Comparison of ENCODE assay signal across 12 cellular contexts in the genomic region with DNA sequence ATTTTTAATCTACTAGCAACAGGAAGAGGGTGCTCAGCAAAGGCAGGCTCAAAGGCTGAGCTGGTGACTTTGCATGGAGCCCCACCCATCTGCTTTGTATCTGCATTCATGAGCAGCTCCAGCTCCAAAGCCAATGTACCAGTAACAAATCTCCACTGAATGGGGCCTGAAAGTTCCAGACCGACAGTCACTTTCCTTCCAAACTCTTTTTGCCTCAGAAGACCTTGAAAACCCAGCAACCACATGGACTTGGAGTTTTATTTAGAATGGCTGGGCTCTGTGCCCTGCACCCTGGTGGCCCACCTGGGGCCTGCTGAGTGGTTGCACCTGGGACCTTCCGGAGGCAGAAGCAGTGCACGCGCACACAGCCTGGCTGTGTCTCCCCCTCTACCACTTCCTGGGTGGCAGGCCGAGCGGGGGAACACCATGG.
DNase-seq lines count a peak whose midpoint lies in the region; ATAC-seq and TF ChIP-seq lines count a peak whose summit lies in the region.
"Had no signal": no experiment of that assay in that cellular context is flagged by ENCODE, and none has a peak within 500 bp of the region (broad histone marks: within the 10 kb centered on the region; RNA-seq: fewer than 3 reads in every experiment).

No MANE protein-coding gene starts in this region.

- ATAC-seq in CD4-positive, alpha-beta T cell (ENCODE audit: poor library complexity), result peak; percentile 87
- ATAC-seq in activated T-cell treated with anti-CD3 and anti-CD28 coated beads, Interleukin-2, amount 50 U/mL, for 4 hours, result peak; percentile 56 to 80
- ATAC-seq in HG02970 (IDR thresholded peaks at IDR 0.05; ENCODE audit: low FRiP score, unreplicated experiment), result no peak
- ATAC-seq: stimulated activated effector memory CD8-positive, alpha-beta T cell treated with anti-CD3 and anti-CD28 coated beads, Interleukin-12 subunit alpha, Interleukin-12 subunit beta, amount 100 ng/mL, for 72 hours had no signal

- intact Hi-C loops in CD4-positive, alpha-beta T cell (cut with DNase I, micrococcal nuclease), result loop anchor here (5.0 to 10.0 kb wide), 2 partner anchors 114 to 117 kb away; no protein-coding TSS in a partner anchor

- peak in 9 of 10 experiments; percentile 18 to 44 (median 30) for DNase-seq in CD4-positive, alpha-beta T cell
- DNase-seq in activated T-cell treated with anti-CD3 and anti-CD28 coated beads, Interleukin-2, amount 50 U/mL, for 4 hours, result peak; percentile 9
- peak; percentile 24 for DNase-seq in globus pallidus (ENCODE audit: low spot score)
- no peak for DNase-seq in NCI-H1417 (lab: John Stamatoyannopoulos, UW)
- DNase-seq in COR-L47 (lab: John Stamatoyannopoulos, UW), result no peak
- DNase-seq in GM19240 (ENCODE audit: insufficient read length, low spot score), result no peak
- DNase-seq: GF-D8, NCI-H1417 treated with DMSO at 0.1 percent for 48 hours, Right ventricle myocardium superior had no signal

- H3K27ac Mint-ChIP-seq in CD4-positive, alpha-beta T cell, result peak overlapping the region; percentile 93
- H3K27ac Mint-ChIP-seq: stimulated activated effector memory CD8-positive, alpha-beta T cell treated with anti-CD3 and anti-CD28 coated beads, Interleukin-12 subunit alpha, Interleukin-12 subunit beta, amount 100 ng/mL, for 72 hours had no signal

- H3K27ac ChIP-seq in CD4-positive, alpha-beta T cell (ENCODE audit: low read depth, low read length), result peak overlapping the region; percentile 32
- H3K27ac ChIP-seq in KOPT-K1 (ENCODE audit: low read depth, low read length, poor library complexity, severe bottlenecking), result peak overlapping the region; percentile 60

- H3K36me3 Mint-ChIP-seq in CD4-positive, alpha-beta T cell (ENCODE audit: low read depth), result peaks cover 6% of the 10 kb centered on the region
- H3K36me3 Mint-ChIP-seq in activated T-cell treated with anti-CD3 and anti-CD28 coated beads, Interleukin-2, amount 50 U/mL, for 4 hours (ENCODE audit: insufficient read depth), result peaks cover 4% of the 10 kb centered on the region
- H3K36me3 Mint-ChIP-seq: stimulated activated effector memory CD8-positive, alpha-beta T cell treated with anti-CD3 and anti-CD28 coated beads, Interleukin-12 subunit alpha, Interleukin-12 subunit beta, amount 100 ng/mL, for 72 hours had no signal

- H3K4me1 Mint-ChIP-seq in CD4-positive, alpha-beta T cell (ENCODE audit: low read depth), result peaks cover 31% of the 10 kb centered on the region
- peaks cover 24% of the 10 kb centered on the region for H3K4me1 Mint-ChIP-seq in activated T-cell treated with anti-CD3 and anti-CD28 coated beads, Interleukin-2, amount 50 U/mL, for 4 hours (ENCODE audit: low read depth)

- peaks cover 15% of the 10 kb centered on the region for H3K9me3 Mint-ChIP-seq in CD4-positive, alpha-beta T cell
- H3K9me3 Mint-ChIP-seq in activated T-cell treated with anti-CD3 and anti-CD28 coated beads, Interleukin-2, amount 50 U/mL, for 4 hours, result peaks cover 17% of the 10 kb centered on the region

- H3K27me3 Mint-ChIP-seq in CD4-positive, alpha-beta T cell, result no peaks in the 10 kb centered on the region
- peaks cover 2% of the 10 kb centered on the region for H3K27me3 Mint-ChIP-seq in activated T-cell treated with anti-CD3 and anti-CD28 coated beads, Interleukin-2, amount 50 U/mL, for 4 hours (ENCODE audit: low read depth)

- POLR2A ChIA-PET in CD4-positive, alpha-beta T cell (lab: Charles Lee), result interaction anchor here (0.5 to 1.3 kb wide), 8 partner anchors 13 to 222 kb away, joined by 3 to 5 read pairs (median 3); no protein-coding TSS in a partner anchor

- no peak for TF ChIP-seq CTCF in CD4-positive, alpha-beta T cell (IDR thresholded peaks at IDR 0.05)

- H3K36me3 ChIP-seq in KOPT-K1 (ENCODE audit: insufficient read depth, low read length), result no peaks in the 10 kb centered on the region

- H3K4me3 Mint-ChIP-seq in CD4-positive, alpha-beta T cell, result peak overlapping the region; percentile 62
- H3K4me3 Mint-ChIP-seq in activated T-cell treated with anti-CD3 and anti-CD28 coated beads, Interleukin-2, amount 50 U/mL, for 4 hours, result no peak overlapping the region
- H3K4me3 Mint-ChIP-seq: stimulated activated effector memory CD8-positive, alpha-beta T cell treated with anti-CD3 and anti-CD28 coated beads, Interleukin-12 subunit alpha, Interleukin-12 subunit beta, amount 100 ng/mL, for 72 hours had no signal

- CTCF ChIA-PET in CD4-positive, alpha-beta T cell (lab: Charles Lee), result interaction anchor here (0.7 kb wide), 1 partner anchor 440 kb away, joined by 5 read pairs; no protein-coding TSS in a partner anchor

- H3K9me3 ChIP-seq in CD4-positive, alpha-beta T cell (ENCODE audit: control insufficient read depth, low read length), result peaks cover 3% of the 10 kb centered on the region
- peaks cover 18% of the 10 kb centered on the region for H3K9me3 ChIP-seq in KOPT-K1 (ENCODE audit: insufficient read depth, low read length, poor library complexity, severe bottlenecking)

- no peaks in the 10 kb centered on the region for H3K27me3 ChIP-seq in CD4-positive, alpha-beta T cell (ENCODE audit: control insufficient read depth, insufficient read depth, low read length)

Comparison
In these comparisons a context has a peak if more than half of its experiments do, and no peak if none do; other contexts are left out.
1. DNase-seq: peak in CD4-positive, alpha-beta T cell (9 of 10), activated T-cell treated with anti-CD3 and anti-CD28 coated beads, Interleukin-2, amount 50 U/mL, for 4 hours (single experiment) and globus pallidus (single experiment); none in NCI-H1417 (0 of 3), COR-L47 (single experiment) and GM19240 (single experiment).